ENCODE assay signal across 27 cellular contexts in the genomic region with DNA sequence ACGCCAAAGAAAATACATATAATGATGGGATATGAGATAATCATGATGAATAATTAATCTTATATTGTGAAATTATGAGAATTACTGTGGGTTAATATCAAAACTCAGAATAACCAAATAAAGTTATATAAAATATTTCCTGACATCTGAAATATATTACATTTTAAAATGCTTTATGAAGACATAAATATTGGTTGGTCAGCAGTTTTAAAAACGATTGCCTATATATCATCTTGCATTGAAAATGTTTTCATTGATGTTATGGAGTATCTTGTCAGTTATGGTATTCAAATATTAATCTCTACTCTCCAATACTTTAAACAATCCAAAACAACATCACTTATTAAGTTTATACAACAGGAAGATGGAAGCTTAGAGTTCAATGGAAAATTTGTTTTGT.
"Had no signal": no experiment of that assay in that cellular context is flagged by ENCODE, and none has a peak within 500 bp of the region (broad histone marks: within the 10 kb centered on the region; RNA-seq: fewer than 3 reads in every experiment).

No MANE protein-coding gene starts in this region.

- H3K4me1 ChIP-seq: suprapubic skin, testis, thyroid gland, tibial artery, upper lobe of left lung, upper lobe of right lung, uterus, vagina had no signal

- ATAC-seq: stimulated activated effector memory CD8-positive, alpha-beta T cell treated with anti-CD3 and anti-CD28 coated beads, Interleukin-12 subunit alpha, Interleukin-12 subunit beta, amount 100 ng/mL, for 72 hours; stimulated activated memory B cell treated with anti-CD40 and anti-IgM and Interleukin-4, amounts not matched to agents 10 μg/mL and 1 μg/mL and 100 μg/mL, for 72 hours; stimulated activated naive B cell treated with anti-CD40 and anti-IgM and Interleukin-4, amounts not matched to agents 10 μg/mL and 1 μg/mL and 100 μg/mL, for 72 hours; stimulated activated naive CD8-positive, alpha-beta T cell treated with anti-CD3 and anti-CD28 coated beads, Interleukin-15, amount 100 ng/mL, for 72 hours; stimulated activated naive CD8-positive, alpha-beta T cell treated with anti-CD3 and anti-CD28 coated beads, Interleukin-15, Interleukin-2, amounts not matched to agents 100 U/mL and 50 U/mL, for 24 hours; upper lobe of right lung had no signal

- H3K27me3 ChIP-seq: stomach, suprapubic skin, testis, thyroid gland, tibial artery, tibial nerve, transverse colon, upper lobe of left lung, upper lobe of right lung, uterus, vagina had no signal

- FAIRE-seq: urothelium cell line had no signal

- H3K36me3 ChIP-seq: stomach, suprapubic skin, thoracic aorta, thyroid gland, tibial artery, tibial nerve, transverse colon, upper lobe of left lung, upper lobe of right lung, uterus, vagina had no signal

- DNase-seq: stimulated activated CD4-positive, alpha-beta T cell treated with anti-CD3 and anti-CD28 coated beads, Interleukin-2, amount 100 ng/mL, for 48 hours; stimulated activated CD4-positive, alpha-beta T cell treated with anti-CD3 and anti-CD28 coated beads, Interleukin-4, amount 100 ng/mL, for 1 hour; stimulated activated CD4-positive, alpha-beta T cell treated with anti-CD3 and anti-CD28 coated beads, Interleukin-4, amount 100 ng/mL, for 24 hours; stimulated activated CD4-positive, alpha-beta T cell treated with anti-CD3 and anti-CD28 coated beads, Interleukin-4, amount 100 ng/mL, for 4 hours; stimulated activated CD8-positive, alpha-beta memory T cell treated with anti-CD3 and anti-CD28 coated beads, Interleukin-4, amount 100 ng/mL, for 48 hours; stimulated activated naive B cell treated with anti-CD40 and anti-IgM and Interleukin-4, amounts not matched to agents 10 μg/mL and 1 μg/mL and 100 μg/mL, for 72 hours; stimulated activated naive CD4-positive, alpha-beta T cell; stimulated activated naive CD4-positive, alpha-beta T cell treated with Interleukin-2 at 50 U/mL for 16 hours; stimulated activated naive CD8-positive, alpha-beta T cell treated with anti-CD3 and anti-CD28 coated beads, Interleukin-15, amount 100 ng/mL, for 72 hours; stimulated activated naive CD8-positive, alpha-beta T cell treated with anti-CD3 and anti-CD28 coated beads, Interleukin-15, Interleukin-2, amounts not matched to agents 100 U/mL and 50 U/mL, for 24 hours; stomach; substantia nigra; testis; thyroid gland; tibial artery; transverse colon; trophoblast cell; upper lobe of left lung; upper lobe of right lung; uterus had no signal

- H3K27ac ChIP-seq: stomach, suprapubic skin, testis, thoracic aorta, thyroid gland, tibial artery, tibial nerve, transverse colon, upper lobe of left lung, upper lobe of right lung, uterus, vagina had no signal

- H3K4me3 ChIP-seq: stomach, suprapubic skin, testis, thoracic aorta, thyroid gland, tibial artery, tibial nerve, transverse colon, upper lobe of left lung, upper lobe of right lung, uterus, vagina had no signal

- H3K9me3 ChIP-seq: stomach, suprapubic skin, testis, thoracic aorta, thyroid gland, tibial artery, tibial nerve, transverse colon, upper lobe of left lung, upper lobe of right lung, uterus, vagina had no signal
